18 cellular contexts compared by ENCODE assay signal in the genomic region with DNA sequence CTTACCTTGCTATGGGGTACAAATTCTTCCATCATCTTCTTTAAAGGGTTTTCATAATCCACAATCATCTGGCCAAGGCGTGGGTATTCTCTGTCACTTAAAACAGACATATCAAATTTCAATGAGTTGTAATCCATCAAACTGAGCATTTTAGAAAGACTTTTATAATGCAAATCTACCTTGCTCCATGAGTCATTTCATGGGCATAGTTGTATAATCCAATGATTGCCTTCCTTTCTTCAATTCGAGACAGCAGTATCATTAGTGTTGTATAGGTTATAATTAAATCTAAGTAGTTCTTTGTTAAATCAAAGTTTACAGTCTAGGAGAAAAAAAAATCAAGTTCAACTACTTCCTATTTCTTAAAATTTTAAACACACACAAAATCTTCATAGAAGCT.
"Had no signal": no experiment of that assay in that cellular context is flagged by ENCODE, and none has a peak within 500 bp of the region (broad histone marks: within the 10 kb centered on the region; RNA-seq: fewer than 3 reads in every experiment).

No MANE protein-coding gene starts in this region.

- H3K27ac ChIP-seq: brain microvascular endothelial cell, esophagus muscularis mucosa, neutrophil, right atrium auricular region, uterus had no signal

- H3K9me3 Mint-ChIP-seq: dendritic cell treated with granulocyte-macrophage colony-stimulating factor and Interleukin-4, amounts not matched to agents 40 ng/mL and 50 ng/mL, for 4 days; endodermal cell; naive thymus-derived CD4-positive, alpha-beta T cell had no signal

- ATAC-seq: activated CD4-positive, CD25-positive, alpha-beta regulatory T cell treated with anti-CD3 and anti-CD28 coated beads, Interleukin-2, amount 50 U/mL, for 24 hours; naive thymus-derived CD4-positive, alpha-beta T cell had no signal

- H3K36me3 ChIP-seq: neutrophil had no signal

- H3K27me3 ChIP-seq: brain microvascular endothelial cell, esophagus muscularis mucosa, neutrophil, right atrium auricular region, thyroid gland, uterus had no signal

- H3K4me1 ChIP-seq: thyroid gland, uterus had no signal

- H3K4me3 Mint-ChIP-seq: activated naive CD8-positive, alpha-beta T cell; dendritic cell treated with granulocyte-macrophage colony-stimulating factor and Interleukin-4, amounts not matched to agents 40 ng/mL and 50 ng/mL, for 4 days; endodermal cell; naive thymus-derived CD4-positive, alpha-beta T cell had no signal

- H3K27me3 Mint-ChIP-seq: naive thymus-derived CD4-positive, alpha-beta T cell had no signal

- H3K27ac Mint-ChIP-seq: activated naive CD8-positive, alpha-beta T cell; dendritic cell treated with granulocyte-macrophage colony-stimulating factor and Interleukin-4, amounts not matched to agents 40 ng/mL and 50 ng/mL, for 4 days; endodermal cell; naive thymus-derived CD4-positive, alpha-beta T cell had no signal

- DNase-seq: activated gamma-delta T cell; activated T-cell treated with anti-CD3 and anti-CD28 coated beads, Interleukin-2, amount 50 U/mL, for 1 hour; amygdala; brain microvascular endothelial cell; cerebellar nuclear complex; endodermal cell; glutamatergic neuron; naive thymus-derived CD4-positive, alpha-beta T cell; posterior cingulate gyrus; small intestine; thyroid gland; uterus had no signal

- H3K4me3 ChIP-seq: esophagus muscularis mucosa, right atrium auricular region, thyroid gland, uterus had no signal

- H3K9me3 ChIP-seq: esophagus muscularis mucosa, neutrophil, right atrium auricular region, thyroid gland, uterus had no signal
